In the genomic region with DNA sequence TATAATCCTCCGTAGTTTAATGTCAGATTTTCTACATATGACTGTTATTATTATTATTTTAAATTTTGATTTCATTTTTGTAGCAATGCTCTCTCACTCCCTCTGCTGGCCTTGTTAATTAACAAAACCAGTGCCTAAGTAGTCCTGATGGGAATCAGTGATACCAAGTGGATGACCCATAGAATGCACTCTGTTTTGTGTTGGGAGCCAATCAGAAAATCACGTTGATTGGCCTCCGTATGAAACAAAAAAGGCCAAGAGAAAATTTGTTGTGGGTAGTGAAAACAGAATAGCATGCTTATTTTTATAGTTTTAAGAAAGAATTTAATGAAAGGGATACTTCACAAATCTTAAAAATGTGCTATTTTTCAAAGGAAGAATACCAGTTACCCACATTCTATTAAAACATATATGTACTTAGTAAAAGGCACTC, we compare ENCODE assay signal across 7 cellular contexts. TPM values are rescaled to one million over a fixed set of nuclear protein-coding genes. Genes with fewer than 3 reads are reported as not detected.
DNase-seq lines count a peak whose midpoint lies in the region; ATAC-seq, FAIRE-seq and TF ChIP-seq lines count a peak whose summit lies in the region.

No MANE protein-coding gene starts in this region.

- intact Hi-C loops in kidney (cut with DNase I): no loop called here

- DNase-seq in Karpas-422 (peak; percentile 75), astrocyte of the hippocampus (ENCODE audit: low read depth, low spot score) (peak; percentile 53), kidney (no peak)
- no peak for DNase-seq in activated naive CD8-positive, alpha-beta T cell treated with anti-CD3 and anti-CD28 coated beads, Interleukin-2, amount 50 U/mL, for 24 hours
- DNase-seq in central memory CD4-positive, alpha-beta T cell: no peak

- no peaks in the 10 kb centered on the region for H3K9me3 ChIP-seq in Karpas-422 (ENCODE audit: low read length)
- H3K9me3 ChIP-seq in kidney (ENCODE audit: control insufficient read depth in 1 of 2, low read length in 2 of 2): no peaks in the 10 kb centered on the region

- H3K4me1 ChIP-seq in Karpas-422 (ENCODE audit: low read length) (no peaks in the 10 kb centered on the region), kidney (ENCODE audit: control insufficient read depth in 1 of 2, insufficient read depth in 1 of 2, low read depth in 1 of 2, low read length in 2 of 2) (no peaks in the 10 kb centered on the region)

- H3K27me3 Mint-ChIP-seq in activated naive CD8-positive, alpha-beta T cell treated with anti-CD3 and anti-CD28 coated beads, Interleukin-2, amount 50 U/mL, for 24 hours: peaks cover 9% of the 10 kb centered on the region

- H3K4me1 Mint-ChIP-seq in activated naive CD8-positive, alpha-beta T cell treated with anti-CD3 and anti-CD28 coated beads, Interleukin-2, amount 50 U/mL, for 24 hours: no peaks in the 10 kb centered on the region

- no peak overlapping the region for H3K27ac ChIP-seq in Karpas-422 (ENCODE audit: low read length)
- no peak overlapping the region for H3K27ac ChIP-seq in kidney (ENCODE audit: low read depth in 2 of 2, low read length in 2 of 2)

- no peaks in the 10 kb centered on the region for H3K9me2 ChIP-seq in Karpas-422 (replicated peaks; ENCODE audit: insufficient read depth, low read length)

- H3K4me3 ChIP-seq in Karpas-422 (ENCODE audit: low read length) (no peak overlapping the region), kidney (ENCODE audit: low read length in 2 of 2) (no peak overlapping the region)

- no peak overlapping the region for H3K4me2 ChIP-seq in Karpas-422 (ENCODE audit: low read depth, low read length, poor library complexity, severe bottlenecking)

- H3K79me2 ChIP-seq in Karpas-422 (ENCODE audit: low read length): no peaks in the 10 kb centered on the region

- no peak overlapping the region for H2AFZ ChIP-seq in Karpas-422 (ENCODE audit: low read length)

- no peak for ATAC-seq in GM21423 (IDR thresholded peaks at IDR 0.05; ENCODE audit: unreplicated experiment)
- no peak for ATAC-seq in activated naive CD8-positive, alpha-beta T cell treated with anti-CD3 and anti-CD28 coated beads, Interleukin-2, amount 50 U/mL, for 24 hours

- no peak overlapping the region for H3K27ac Mint-ChIP-seq in activated naive CD8-positive, alpha-beta T cell treated with anti-CD3 and anti-CD28 coated beads, Interleukin-2, amount 50 U/mL, for 24 hours

- FAIRE-seq in kidney (lab: Jason Lieb, UNC): no peak

- no peak overlapping the region for H3K4me3 Mint-ChIP-seq in activated naive CD8-positive, alpha-beta T cell treated with anti-CD3 and anti-CD28 coated beads, Interleukin-2, amount 50 U/mL, for 24 hours

- no peaks in the 10 kb centered on the region for H3K36me3 ChIP-seq in Karpas-422 (ENCODE audit: insufficient read depth, low read length)
- H3K36me3 ChIP-seq in kidney (ENCODE audit: control insufficient read depth in 1 of 2, insufficient read depth in 2 of 2, low read length in 2 of 2): no peaks in the 10 kb centered on the region

- H4K20me1 ChIP-seq in Karpas-422 (ENCODE audit: insufficient read depth, low read depth, low read length): no peaks in the 10 kb centered on the region

- TF ChIP-seq CTCF in GM12874 (IDR thresholded peaks at IDR 0.05; ENCODE audit: insufficient read depth, low read depth, low read length) (peak; percentile 29; the same call in 1 of the 2 replicates), kidney (IDR thresholded peaks at IDR 0.05; ENCODE audit: borderline replicate concordance, extremely low read depth, insufficient read depth) (peak; percentile 51)

- H3K9me3 Mint-ChIP-seq in activated naive CD8-positive, alpha-beta T cell treated with anti-CD3 and anti-CD28 coated beads, Interleukin-2, amount 50 U/mL, for 24 hours: no peaks in the 10 kb centered on the region

- H3K9ac ChIP-seq in Karpas-422 (ENCODE audit: low read length) (no peak overlapping the region), kidney (ENCODE audit: low read length in 2 of 2) (no peak overlapping the region)

- H3K27me3 ChIP-seq in Karpas-422 (ENCODE audit: low read length): no peaks in the 10 kb centered on the region

- no peaks in the 10 kb centered on the region for H3K36me3 Mint-ChIP-seq in activated naive CD8-positive, alpha-beta T cell treated with anti-CD3 and anti-CD28 coated beads, Interleukin-2, amount 50 U/mL, for 24 hours (ENCODE audit: low read depth)

RNA-seq across cellular contexts. Expression of gene MEIS2, which starts 34.4 kb away (rescaled TPM):
- total RNA-seq in Karpas-422 (2014; rRNA removed; shearing (Covaris generic); ENCODE audit: low replicate concordance): 55.7 and 68.2 TPM in 2 replicates
- total RNA-seq in kidney: 50.9 TPM
- polyA plus RNA-seq in kidney (ENCODE audit: insufficient read depth, low read depth, low replicate concordance): 14.7 TPM

Comparison
In these comparisons a context has a peak if more than half of its experiments do, and no peak if none do; other contexts are left out.
1. DNase-seq: peak in Karpas-422 (single experiment) and astrocyte of the hippocampus (single experiment); none in kidney (single experiment), activated naive CD8-positive, alpha-beta T cell treated with anti-CD3 and anti-CD28 coated beads, Interleukin-2, amount 50 U/mL, for 24 hours (single experiment) and central memory CD4-positive, alpha-beta T cell (single experiment).